8 cellular contexts compared by ENCODE assay signal in the genomic region with DNA sequence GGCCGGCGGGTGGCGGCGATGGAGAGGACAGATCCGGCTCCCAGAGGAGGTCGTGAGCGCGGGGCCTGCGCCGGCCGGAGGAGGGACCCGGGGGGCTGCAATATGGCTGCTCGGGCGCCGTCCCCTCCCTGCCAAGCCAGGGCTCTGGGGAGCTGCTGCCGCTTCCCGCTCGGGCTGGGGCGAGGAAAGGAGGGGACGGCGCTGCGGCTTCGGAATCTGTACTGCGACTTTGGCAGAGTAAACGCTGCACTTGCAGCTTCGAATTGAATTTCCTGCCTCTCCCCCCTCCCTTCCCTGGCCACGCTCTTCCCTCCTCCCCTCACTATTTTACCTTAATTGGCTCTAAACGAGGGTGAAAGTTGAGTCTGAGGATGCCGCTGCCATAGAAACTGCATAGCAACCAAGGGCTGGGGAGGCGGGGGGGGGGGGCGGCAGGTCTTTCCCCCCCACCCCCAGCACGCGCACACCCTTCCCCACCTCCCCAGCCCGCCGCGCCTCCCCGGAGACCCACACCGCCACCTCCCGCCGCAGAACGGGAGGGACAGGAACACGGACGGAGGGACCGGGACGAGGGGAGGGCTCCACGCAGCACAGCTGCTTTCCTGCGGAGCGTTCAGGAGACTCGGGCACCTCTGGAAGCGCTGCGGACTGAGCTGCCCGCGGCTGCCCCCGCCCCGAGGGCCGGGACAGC.
DNase-seq lines count a peak whose midpoint lies in the region; ATAC-seq and TF ChIP-seq lines count a peak whose summit lies in the region.

No MANE protein-coding gene starts in this region.

- DNase-seq in DMS 273 (lab: John Stamatoyannopoulos, UW; ENCODE audit: unreplicated experiment) (peak; percentile 71), DMS 273 treated with DMSO at 0.1 percent for 48 hours (lab: John Stamatoyannopoulos, UW) (no peak), endothelial cell (ENCODE audit: low spot score) (peak; percentile 68), testis (peak; percentile 33)
- peak; percentile 29 to 38 for DNase-seq in activated CD4-positive, alpha-beta T cell treated with anti-CD3 and anti-CD28 coated beads, Interleukin-2, amount 50 U/mL, for 48 hours

- TF ChIP-seq CTCF in endothelial cell (IDR thresholded peaks at IDR 0.05; ENCODE audit: unreplicated experiment), result no peak
- no peak for TF ChIP-seq CTCF in testis (IDR thresholded peaks at IDR 0.05)

- no peak for TF ChIP-seq POLR2A in testis (IDR thresholded peaks at IDR 0.05)

- peak; percentile 57 for ATAC-seq in HG03342 (IDR thresholded peaks at IDR 0.05; ENCODE audit: unreplicated experiment)
- ATAC-seq in GM19035 (IDR thresholded peaks at IDR 0.05; ENCODE audit: unreplicated experiment), result no peak

- peak overlapping the region; percentile 91 for H3K27ac Mint-ChIP-seq in endothelial cell (ENCODE audit: unreplicated experiment)

- H3K4me3 Mint-ChIP-seq in endothelial cell (ENCODE audit: unreplicated experiment), result peak overlapping the region; percentile 96

- H3K27ac ChIP-seq in testis, result peak overlapping the region in 1 of 2 donors; percentile 34

- H3K36me3 Mint-ChIP-seq in endothelial cell (ENCODE audit: low read depth, unreplicated experiment), result peaks cover 7% of the 10 kb centered on the region

- H3K4me1 ChIP-seq in mucosa of stomach (ENCODE audit: control insufficient read depth, insufficient read depth, low read length), result peaks cover 6% of the 10 kb centered on the region
- H3K4me1 ChIP-seq in testis, result peaks cover 5% of the 10 kb centered on the region

- H3K4me1 Mint-ChIP-seq in endothelial cell (ENCODE audit: unreplicated experiment), result peaks cover 12% of the 10 kb centered on the region

- no peaks in the 10 kb centered on the region for H3K9me3 ChIP-seq in mucosa of stomach (ENCODE audit: control insufficient read depth, low read length)
- H3K9me3 ChIP-seq in testis, result no peaks in the 10 kb centered on the region

- H3K9ac ChIP-seq in mucosa of stomach (ENCODE audit: low read length), result no peak overlapping the region

- H3K27me3 Mint-ChIP-seq in endothelial cell (ENCODE audit: unreplicated experiment), result no peaks in the 10 kb centered on the region

- WGBS in testis, 2 donors, result 0 to 1% methylated on average over 29 to 56 of the region's 56 CpGs

- H3K4me3 ChIP-seq in mucosa of stomach (ENCODE audit: low read length), result peak overlapping the region; percentile 36
- H3K4me3 ChIP-seq in testis, result peak overlapping the region; percentile 39 to 69

- H3K9me3 Mint-ChIP-seq in endothelial cell (ENCODE audit: unreplicated experiment), result no peaks in the 10 kb centered on the region

- no peaks in the 10 kb centered on the region for H3K36me3 ChIP-seq in mucosa of stomach (ENCODE audit: control insufficient read depth, insufficient read depth, low read length)
- H3K36me3 ChIP-seq in testis (ENCODE audit: low read depth, missing control alignments), result no peaks in the 10 kb centered on the region

- H3K27me3 ChIP-seq in mucosa of stomach (ENCODE audit: control insufficient read depth, insufficient read depth, low read length) (peaks cover 30% of the 10 kb centered on the region), testis (no peaks in the 10 kb centered on the region)

- intact Hi-C loops in testis (cut with DNase I; ENCODE audit: low total_unique reads), result no loop called here
